Comparison of ENCODE assay signal across 26 cellular contexts in the genomic region with DNA sequence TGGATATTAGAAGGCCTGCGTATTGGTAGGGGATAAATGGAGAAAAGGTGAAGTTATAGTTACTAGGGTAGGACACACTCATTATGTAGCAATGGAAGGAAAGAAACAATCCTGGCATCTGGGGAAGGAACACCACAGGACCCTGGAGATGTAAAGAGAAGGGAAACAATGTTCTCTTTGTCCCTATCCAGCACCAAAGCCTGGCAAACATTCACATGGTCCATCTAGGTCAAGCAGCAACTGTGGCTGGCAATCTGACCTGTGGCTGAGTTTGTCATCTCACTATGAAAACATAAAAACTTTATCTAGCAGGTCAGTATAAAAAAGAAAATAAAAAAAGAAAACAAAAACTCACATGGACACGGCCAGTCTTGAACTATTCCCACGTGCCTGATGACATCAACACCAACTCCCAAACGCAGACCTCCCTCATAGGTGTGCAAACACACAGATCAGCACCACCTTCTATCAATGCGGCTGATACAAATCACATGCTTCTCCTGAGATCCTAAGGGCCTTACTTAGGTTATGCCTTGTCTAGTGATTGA. TPM values are rescaled to one million over a fixed set of nuclear protein-coding genes. Genes with fewer than 3 reads are reported as not detected.
DNase-seq lines count a peak whose midpoint lies in the region; ATAC-seq and TF ChIP-seq lines count a peak whose summit lies in the region.
"Had no signal": no experiment of that assay in that cellular context is flagged by ENCODE, and none has a peak within 500 bp of the region (broad histone marks: within the 10 kb centered on the region; RNA-seq: fewer than 3 reads in every experiment).

No MANE protein-coding gene starts in this region.

- no peaks in the 10 kb centered on the region for H3K36me3 ChIP-seq in Loucy (ENCODE audit: insufficient read depth, low read length)
- H3K36me3 ChIP-seq: adrenal gland, ovary, thoracic aorta had no signal

- no peak overlapping the region for H3K4me3 ChIP-seq in Loucy (ENCODE audit: low read length, poor library complexity, severe bottlenecking)
- H3K4me3 ChIP-seq: adrenal gland, GM12878, lung, ovary, thoracic aorta had no signal

- H3K9me2 ChIP-seq in Loucy (replicated peaks; ENCODE audit: low read depth, low read length), result no peaks in the 10 kb centered on the region

- no peak overlapping the region for H2AFZ ChIP-seq in Loucy (ENCODE audit: low read length)

- peaks cover 8% of the 10 kb centered on the region; the same call in 1 of the 2 replicates for H3K79me2 ChIP-seq in Loucy (ENCODE audit: insufficient read depth, low read length)

- H3K27ac ChIP-seq in cingulate gyrus (ENCODE audit: low read depth, low read length), result peak overlapping the region; percentile 97
- H3K27ac ChIP-seq: ovary, thoracic aorta had no signal

- peaks cover 34% of the 10 kb centered on the region for H3K4me1 ChIP-seq in Loucy (ENCODE audit: insufficient read depth, low read length, poor library complexity, severe bottlenecking)

- no peaks in the 10 kb centered on the region for H3F3A ChIP-seq in Loucy (ENCODE audit: low read depth)

- DNase-seq in myocyte (ENCODE audit: low read depth), result peak; percentile 17
- peak; percentile 81 for DNase-seq in superior temporal gyrus (ENCODE audit: extremely low spot score)
- no peak for DNase-seq in NK-92 (lab: John Stamatoyannopoulos, UW; ENCODE audit: unreplicated experiment)
- no peak for DNase-seq in NCI-H146 (lab: John Stamatoyannopoulos, UW)
- DNase-seq: activated naive CD4-positive, alpha-beta T cell; activated T-cell treated with anti-CD3 and anti-CD28 coated beads, Interleukin-2, amount 50 U/mL, for 4 hours; CD8-positive, alpha-beta memory T cell; dermis blood vessel endothelial cell; DMS79; IMR-90; kidney; NCI-H1417 treated with DMSO at 0.1 percent for 48 hours; NK-92 treated with Interleukin-12 subunit alpha and Interleukin-12 subunit beta, amount 100 ng/mL, for 24 hours; ovary; T-helper 1 cell had no signal

- no peaks in the 10 kb centered on the region for H3K27me3 ChIP-seq in Loucy (ENCODE audit: insufficient read depth, low read length, poor library complexity, severe bottlenecking)
- H3K27me3 ChIP-seq: adrenal gland, ovary had no signal

- peak overlapping the region; percentile 12 for H3K9ac ChIP-seq in Loucy (ENCODE audit: low read depth, low read length, poor library complexity, severe bottlenecking)

- peak overlapping the region; percentile 84 for H3K4me2 ChIP-seq in Loucy (ENCODE audit: low read depth, low read length, poor library complexity, severe bottlenecking)

- no peak for ATAC-seq in HG02870 (IDR thresholded peaks at IDR 0.05; ENCODE audit: unreplicated experiment)
- ATAC-seq: activated T-cell treated with anti-CD3 and anti-CD28 coated beads, Interleukin-2, amount 50 U/mL, for 4 hours; GM12878; Panc1 had no signal

- no peak for TF ChIP-seq CTCF in Loucy (conservative IDR thresholded peaks at IDR 0.05; ENCODE audit: low read length)

- H3K9me3 ChIP-seq in Loucy (ENCODE audit: insufficient read depth, low read depth, low read length), result no peaks in the 10 kb centered on the region
- H3K9me3 ChIP-seq: adrenal gland, ovary, thoracic aorta had no signal

- peaks cover 3% of the 10 kb centered on the region for H4K20me1 ChIP-seq in Loucy (ENCODE audit: insufficient read depth, low read length, poor library complexity, severe bottlenecking)

RNA-seq across cellular contexts. Expression of a gene that starts 2.6 kb away (rescaled TPM):
- 15.9 and 17.6 TPM in 2 replicates for total RNA-seq in myocyte
- 29.4 TPM for polyA plus RNA-seq in myocyte (2012)

RNA-seq across cellular contexts. Expression of a gene that starts 2.8 kb away (rescaled TPM):
- total RNA-seq in myocyte, result 35.1 and 40.1 TPM in 2 replicates
- polyA plus RNA-seq in myocyte (2012), result 22.0 TPM

RNA-seq across cellular contexts. Expression of a gene that starts 47.1 kb away (rescaled TPM):
- not detected in 2 replicates for total RNA-seq in myocyte
- polyA plus RNA-seq in myocyte (2012), result not detected
- total RNA-seq: activated CD8-positive, alpha-beta memory T cell treated with anti-CD3 and anti-CD28 coated beads for 36 hours; activated T-cell treated with anti-CD3 and anti-CD28 coated beads, Interleukin-2, amount 50 U/mL, for 4 hours; CD8-positive, alpha-beta memory T cell; dermis blood vessel endothelial cell; GM12878; IMR-90; kidney; lung; M059J; NCI-H460; thoracic aorta had no signal
- polyA plus RNA-seq: CD8-positive, alpha-beta memory T cell; IMR-90; lung had no signal

RNA-seq across cellular contexts. Expression of a gene that starts 58.8 kb away (rescaled TPM):
- total RNA-seq in myocyte, result 5.5 and 6.0 TPM in 2 replicates
- 3.8 TPM for polyA plus RNA-seq in myocyte (2012)

RNA-seq across cellular contexts. Expression of a gene that starts 59.1 kb away (rescaled TPM):
- 0.99 and 1.7 TPM in 2 replicates for total RNA-seq in myocyte
- 0.79 TPM for polyA plus RNA-seq in myocyte (2012)

Comparison
In these comparisons a context has a peak if more than half of its experiments do, and no peak if none do; other contexts are left out.
1. DNase-seq: peak in myocyte (single experiment) and superior temporal gyrus (single experiment); none in NK-92 (single experiment) and NCI-H146 (single experiment).